ENCODE assay signal across 20 cellular contexts in genomic region chr7:30907527-30908267, GRCh38. TPM values are rescaled to one million over a fixed set of nuclear protein-coding genes. Genes with fewer than 3 reads are reported as not detected.
DNase-seq lines count a peak whose midpoint lies in the region; ATAC-seq and TF ChIP-seq lines count a peak whose summit lies in the region.
"Had no signal": no experiment of that assay in that cellular context is flagged by ENCODE, and none has a peak within 500 bp of the region (broad histone marks: within the 10 kb centered on the region; RNA-seq: fewer than 3 reads in every experiment).

No MANE protein-coding gene starts in this region.

- WGBS in psoas muscle, 3 donors: 51 to 66% (median 55%) methylated on average over 14 of the region's 14 CpGs
- 78% methylated on average over 10 of the region's 14 CpGs for WGBS in prostate gland

- TF ChIP-seq CTCF in psoas muscle (IDR thresholded peaks at IDR 0.05) (no peak), prostate gland (IDR thresholded peaks at IDR 0.05) (no peak)

- no peak for TF ChIP-seq POLR2A in prostate gland (IDR thresholded peaks at IDR 0.05)

- peaks cover 20% of the 10 kb centered on the region for H3K4me1 ChIP-seq in NT2/D1 (ENCODE audit: insufficient read depth, insufficient read length)
- no peaks in the 10 kb centered on the region for H3K4me1 ChIP-seq in psoas muscle
- H3K4me1 ChIP-seq in prostate gland (replicated peaks): no peaks in the 10 kb centered on the region

- intact Hi-C loops in left cardiac atrium (cut with DNase I) (no loop called here), psoas muscle (cut with DNase I) (no loop called here), prostate gland (cut with DNase I) (loop anchor here (5.0 kb wide), 1 partner anchor 105 kb away; no protein-coding TSS in a partner anchor)

- no peaks in the 10 kb centered on the region for H3K36me3 Mint-ChIP-seq in activated naive CD4-positive, alpha-beta T cell treated with anti-CD3 and anti-CD28 coated beads, Interleukin-2, amount 50 U/mL, for 72 hours

- ATAC-seq in left cardiac atrium (peak; percentile 5 to 14), psoas muscle (peak in 3 of 4 donors; percentile 9 to 41 (median 23)), GM18868 (IDR thresholded peaks at IDR 0.05; ENCODE audit: unreplicated experiment) (no peak)
- ATAC-seq in activated naive CD4-positive, alpha-beta T cell treated with anti-CD3 and anti-CD28 coated beads, Interleukin-2, amount 50 U/mL, for 72 hours: no peak

- H3K4me3 ChIP-seq in NT2/D1 (ENCODE audit: insufficient read length, low read depth) (no peak overlapping the region), psoas muscle (no peak overlapping the region), prostate gland (no peak overlapping the region)
- H3K4me3 ChIP-seq: adrenal gland had no signal

- H3K36me3 ChIP-seq in NT2/D1 (ENCODE audit: insufficient read depth, insufficient read length, low read length) (no peaks in the 10 kb centered on the region), psoas muscle (ENCODE audit: insufficient read depth in 1 of 2, low read depth in 1 of 2) (no peaks in the 10 kb centered on the region), prostate gland (no peaks in the 10 kb centered on the region)
- H3K36me3 ChIP-seq: adrenal gland had no signal

- DNase-seq in AG08396 (ENCODE audit: low spot score) (peak; percentile 46), NT2/D1 (ENCODE audit: low read depth, low spot score) (no peak), left cardiac atrium (peak; percentile 52), psoas muscle (peak; percentile 62 to 75), D341Med (ENCODE audit: low spot score) (no peak), prostate gland (ENCODE audit: low spot score) (no peak)
- DNase-seq in activated naive CD4-positive, alpha-beta T cell treated with anti-CD3 and anti-CD28 coated beads, Interleukin-2, amount 50 U/mL, for 72 hours (ENCODE audit: low spot score in 2 of 2): no peak
- DNase-seq: adrenal gland; central memory CD4-positive, alpha-beta T cell; erythroblast; NCI-H1048; NCI-H2081; NCI-H510A; stimulated activated CD4-positive, alpha-beta T cell treated with anti-CD3 and anti-CD28 coated beads, Interleukin-4, amount 100 ng/mL, for 4 hours had no signal

- peaks cover 3% of the 10 kb centered on the region for H3K27me3 ChIP-seq in NT2/D1 (ENCODE audit: insufficient read depth, insufficient read length)
- H3K27me3 ChIP-seq in psoas muscle (ENCODE audit: insufficient read depth in 3 of 3, low read length in 2 of 3): no peaks in the 10 kb centered on the region
- H3K27me3 ChIP-seq in prostate gland (replicated peaks; ENCODE audit: insufficient read depth): no peaks in the 10 kb centered on the region
- H3K27me3 ChIP-seq: adrenal gland had no signal

- no peaks in the 10 kb centered on the region for H3K9me3 ChIP-seq in NT2/D1 (ENCODE audit: insufficient read depth, low read length)
- H3K9me3 ChIP-seq in psoas muscle: no peaks in the 10 kb centered on the region
- H3K9me3 ChIP-seq in prostate gland: no peaks in the 10 kb centered on the region
- H3K9me3 ChIP-seq: adrenal gland had no signal

- H3K27ac ChIP-seq in psoas muscle (no peak overlapping the region), prostate gland (no peak overlapping the region)
- H3K27ac ChIP-seq: KMS-11 had no signal

- H3K9ac ChIP-seq in NT2/D1 (ENCODE audit: insufficient read length, low read depth): peak overlapping the region; percentile 17
- H3K9ac ChIP-seq: KMS-11 had no signal

- H3K9me3 Mint-ChIP-seq in activated naive CD4-positive, alpha-beta T cell treated with anti-CD3 and anti-CD28 coated beads, Interleukin-2, amount 50 U/mL, for 72 hours: no peaks in the 10 kb centered on the region

- no peak overlapping the region for H3K27ac Mint-ChIP-seq in activated naive CD4-positive, alpha-beta T cell treated with anti-CD3 and anti-CD28 coated beads, Interleukin-2, amount 50 U/mL, for 72 hours

RNA-seq across cellular contexts. Expression of gene AQP1, which starts 4.0 kb away (rescaled TPM):
- total RNA-seq in left cardiac atrium (100 to 1,000 TPM; 244 to 352 TPM), psoas muscle (100 to 1,000 TPM in 2 of 4 donors, 10 to 100 TPM in 2; 76.1 to 229 (median 110) TPM), prostate gland (100 to 1,000 TPM in 1 of 2 donors, 10 to 100 TPM in 1; 89.4 to 117 TPM)
- 100 to 1,000 TPM in 1 of 3 donors, 10 to 100 TPM in 2; 75.0 to 130 (median 97.8) TPM for polyA plus RNA-seq in psoas muscle
- total RNA-seq in activated naive CD4-positive, alpha-beta T cell treated with anti-CD3 and anti-CD28 coated beads, Interleukin-2, amount 50 U/mL, for 72 hours: under 1 TPM in 1 of 2 donors, not detected in 1; 0.11 TPM

RNA-seq across cellular contexts. Expression of gene GHRHR, which starts 56.1 kb away (rescaled TPM):
- total RNA-seq in left cardiac atrium (not detected), psoas muscle (not detected), prostate gland (1 to 10 TPM in 1 of 2 donors, not detected in 1; 4.4 TPM)
- polyA plus RNA-seq in psoas muscle: under 1 TPM in 2 of 3 donors, not detected in 1; 0.03 to 0.16 TPM
- total RNA-seq in activated naive CD4-positive, alpha-beta T cell treated with anti-CD3 and anti-CD28 coated beads, Interleukin-2, amount 50 U/mL, for 72 hours: not detected
- total RNA-seq: HT-29, lower leg skin, myocyte, osteocyte had no signal

Comparison
In these comparisons a context has a peak if more than half of its experiments do, and no peak if none do; other contexts are left out.
1. DNase-seq: peak in AG08396 (single experiment), left cardiac atrium (single experiment) and psoas muscle (2 of 2); none in NT2/D1 (single experiment), D341Med (single experiment), activated naive CD4-positive, alpha-beta T cell treated with anti-CD3 and anti-CD28 coated beads, Interleukin-2, amount 50 U/mL, for 72 hours (0 of 2) and prostate gland (single experiment).
2. ATAC-seq: peak in left cardiac atrium (2 of 2) and psoas muscle (3 of 4); none in GM18868 (single experiment) and activated naive CD4-positive, alpha-beta T cell treated with anti-CD3 and anti-CD28 coated beads, Interleukin-2, amount 50 U/mL, for 72 hours (0 of 2).
3. RNA of gene AQP1, which starts 4.0 kb away (total RNA-seq): 244 to 352 TPM in left cardiac atrium, 76.1 to 229 TPM in psoas muscle and 89.4 to 117 TPM in prostate gland; 0.11 TPM in activated naive CD4-positive, alpha-beta T cell treated with anti-CD3 and anti-CD28 coated beads, Interleukin-2, amount 50 U/mL, for 72 hours; every median in the first group is over 10 times any median in the second.